ENCODE assay signal across 16 cellular contexts in genomic region chr13:53068841-53069520, GRCh38. TPM values are rescaled to one million over a fixed set of nuclear protein-coding genes. Genes with fewer than 3 reads are reported as not detected.
DNase-seq lines count a peak whose midpoint lies in the region; ATAC-seq and TF ChIP-seq lines count a peak whose summit lies in the region.
"Had no signal": no experiment of that assay in that cellular context is flagged by ENCODE, and none has a peak within 500 bp of the region (broad histone marks: within the 10 kb centered on the region; RNA-seq: fewer than 3 reads in every experiment).

No MANE protein-coding gene starts in this region.

- H3K36me3 ChIP-seq in esophagus muscularis mucosa, result no peaks in the 10 kb centered on the region
- H3K36me3 ChIP-seq: ascending aorta, SJSA1 had no signal

- TF ChIP-seq POLR2A in esophagus muscularis mucosa (IDR thresholded peaks at IDR 0.05; ENCODE audit: low read depth), result no peak

- no peak overlapping the region for H3K4me3 ChIP-seq in esophagus muscularis mucosa
- H3K4me3 ChIP-seq: ascending aorta, SJSA1 had no signal

- intact Hi-C loops in esophagus muscularis mucosa (cut with DNase I), result no loop called here

- H3K9me3 ChIP-seq in esophagus muscularis mucosa, result no peaks in the 10 kb centered on the region
- H3K9me3 ChIP-seq: ascending aorta, SJSA1 had no signal

- TF ChIP-seq CTCF in esophagus muscularis mucosa (IDR thresholded peaks at IDR 0.05), result no peak

- H3K27ac ChIP-seq in esophagus muscularis mucosa (replicated peaks in 1 of 4), result no peak overlapping the region
- H3K27ac ChIP-seq: ascending aorta, SJSA1 had no signal

- POLR2A ChIA-PET in naive thymus-derived CD8-positive, alpha-beta T cell (lab: Charles Lee), result no interaction called here

- DNase-seq in NCI-H1092 treated with DMSO at 0.1 percent for 48 hours (lab: John Stamatoyannopoulos, UW) (peak; percentile 17), NCI-H1092 (lab: John Stamatoyannopoulos, UW) (no peak), NCI-H526 (lab: John Stamatoyannopoulos, UW) (peak; percentile 33 to 37), esophagus muscularis mucosa (ENCODE audit: extremely low spot score) (peak; percentile 77), pons (ENCODE audit: low spot score) (peak; percentile 96)
- no peak for DNase-seq in effector memory CD8-positive, alpha-beta T cell
- DNase-seq in naive thymus-derived CD8-positive, alpha-beta T cell, result no peak
- DNase-seq: activated CD4-positive, CD25-positive, alpha-beta regulatory T cell treated with anti-CD3 and anti-CD28 coated beads, Interleukin-2, amount 50 U/mL, for 72 hours; activated T-cell treated with anti-CD3 and anti-CD28 coated beads, Interleukin-2, amount 50 U/mL, for 1 hour; Calu3; effector CD8-positive, alpha-beta T cell; left cardiac atrium had no signal

- no peak overlapping the region for H3K27ac Mint-ChIP-seq in effector memory CD8-positive, alpha-beta T cell
- H3K27ac Mint-ChIP-seq in naive thymus-derived CD8-positive, alpha-beta T cell, result no peak overlapping the region

- no peak for TF ChIP-seq EP300 in esophagus muscularis mucosa (IDR thresholded peaks at IDR 0.05)

- WGBS in esophagus muscularis mucosa, result 69% methylated on average over 7 of the region's 7 CpGs

- H3K27me3 Mint-ChIP-seq in effector memory CD8-positive, alpha-beta T cell, result no peaks in the 10 kb centered on the region
- H3K27me3 Mint-ChIP-seq in naive thymus-derived CD8-positive, alpha-beta T cell, result peaks cover 0 to 15% (median 1%) of the 10 kb centered on the region in 5 donors

- peaks cover 0 to 13% (median 0%) of the 10 kb centered on the region in 4 donors for H3K27me3 ChIP-seq in esophagus muscularis mucosa
- H3K27me3 ChIP-seq: ascending aorta, SJSA1 had no signal

- no peaks in the 10 kb centered on the region for H3K4me1 ChIP-seq in esophagus muscularis mucosa
- H3K4me1 ChIP-seq: ascending aorta, SJSA1 had no signal

- no peaks in the 10 kb centered on the region for H3K36me3 Mint-ChIP-seq in effector memory CD8-positive, alpha-beta T cell (ENCODE audit: insufficient read depth)
- no peaks in the 10 kb centered on the region for H3K36me3 Mint-ChIP-seq in naive thymus-derived CD8-positive, alpha-beta T cell

- peaks cover 0 to 4% of the 10 kb centered on the region in 2 donors for H3K9me3 Mint-ChIP-seq in effector memory CD8-positive, alpha-beta T cell
- peaks cover 0 to 9% (median 0%) of the 10 kb centered on the region in 9 donors for H3K9me3 Mint-ChIP-seq in naive thymus-derived CD8-positive, alpha-beta T cell

- H3K4me3 Mint-ChIP-seq in effector memory CD8-positive, alpha-beta T cell, result no peak overlapping the region
- no peak overlapping the region for H3K4me3 Mint-ChIP-seq in naive thymus-derived CD8-positive, alpha-beta T cell

- no peak for ATAC-seq in effector memory CD8-positive, alpha-beta T cell (replicated peaks)
- no peak for ATAC-seq in naive thymus-derived CD8-positive, alpha-beta T cell
- ATAC-seq in HG02870 (IDR thresholded peaks at IDR 0.05; ENCODE audit: unreplicated experiment), result no peak
- ATAC-seq: left cardiac atrium had no signal

- H3K4me1 Mint-ChIP-seq in effector memory CD8-positive, alpha-beta T cell (ENCODE audit: low read depth in 2 of 2), result no peaks in the 10 kb centered on the region
- H3K4me1 Mint-ChIP-seq in naive thymus-derived CD8-positive, alpha-beta T cell, result no peaks in the 10 kb centered on the region

RNA-seq across cellular contexts. Expression of gene OLFM4, which starts 40.4 kb away (rescaled TPM):
- under 1 TPM in 3 of 4 donors, not detected in 1; under 0.01 to 0.66 (median 0.13) TPM for total RNA-seq in esophagus muscularis mucosa
- not detected for total RNA-seq in naive thymus-derived CD8-positive, alpha-beta T cell
- polyA plus RNA-seq in naive thymus-derived CD8-positive, alpha-beta T cell, result not detected
- total RNA-seq: ascending aorta, glomerular endothelial cell, SJSA1 had no signal

Comparison
In these comparisons a context has a peak if more than half of its experiments do, and no peak if none do; other contexts are left out.
1. DNase-seq: peak in NCI-H1092 treated with DMSO at 0.1 percent for 48 hours (single experiment), NCI-H526 (2 of 2), esophagus muscularis mucosa (single experiment) and pons (single experiment); none in NCI-H1092 (single experiment), effector memory CD8-positive, alpha-beta T cell (0 of 3) and naive thymus-derived CD8-positive, alpha-beta T cell (0 of 10).